In the genomic region with DNA sequence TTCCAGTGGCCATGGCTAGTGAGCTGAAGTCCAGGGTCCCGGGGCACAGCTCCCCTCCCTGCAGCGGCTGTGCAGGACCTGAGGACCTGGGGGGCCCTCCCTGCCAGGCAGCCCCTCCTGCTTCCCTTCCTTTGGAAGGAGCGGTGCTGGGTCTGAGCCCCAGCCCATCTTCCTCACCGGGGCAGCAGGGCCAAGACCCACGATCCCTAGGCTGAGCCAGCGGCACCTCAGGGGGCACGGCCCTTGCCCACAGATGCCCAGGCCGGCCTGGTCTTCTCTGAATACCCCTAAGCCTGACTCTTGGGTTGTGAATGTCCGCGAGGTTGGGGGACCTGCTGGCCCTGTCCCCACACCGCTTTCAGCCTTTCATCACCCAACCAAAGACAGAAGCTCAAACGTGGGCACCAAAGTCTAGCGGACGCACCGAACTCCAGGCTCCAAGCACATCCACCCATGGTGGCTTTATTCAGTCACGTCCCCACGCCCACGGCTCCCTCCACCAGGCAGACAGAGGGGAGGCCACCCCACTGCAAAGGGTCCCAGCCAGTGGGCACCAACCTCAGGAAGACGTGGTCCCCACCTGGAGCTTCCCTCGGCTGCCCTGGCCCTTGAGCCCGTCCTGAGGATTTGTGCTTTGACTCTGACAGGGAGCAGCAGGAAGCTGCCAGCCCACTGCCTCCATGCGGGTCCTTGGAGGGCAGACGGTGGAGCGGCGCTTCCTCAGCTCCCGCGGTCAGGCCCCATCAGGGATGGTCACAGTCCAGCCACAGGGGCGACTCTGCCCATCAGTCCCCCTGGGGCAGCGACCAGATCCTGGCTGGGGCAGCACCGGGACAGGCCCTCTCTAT, we compare ENCODE assay signal across 15 cellular contexts. TPM values are rescaled to one million over a fixed set of nuclear protein-coding genes. Genes with fewer than 3 reads are reported as not detected.
"Had no signal": no experiment of that assay in that cellular context is flagged by ENCODE, and none has a peak within 500 bp of the region (broad histone marks: within the 10 kb centered on the region; RNA-seq: fewer than 3 reads in every experiment).

No MANE protein-coding gene starts in this region.

- H3K9me3 Mint-ChIP-seq: activated naive CD4-positive, alpha-beta T cell treated with anti-CD3 and anti-CD28 coated beads, Interleukin-2, amount 50 U/mL, for 24 hours; activated T-helper 2 cell treated with anti-CD3 and anti-CD28 coated beads, Interferon-gamma antibody, Interleukin-2, Interleukin-4, amounts not matched to agents 10 μg/mL and 5 μg/mL and 100 μg/mL, durations not matched to agents 14 hours and 24 hours and 36 hours; endodermal cell; natural killer cell had no signal

- DNase-seq: activated CD4-positive, alpha-beta T cell treated with anti-CD3 and anti-CD28 coated beads, Interleukin-2, amount 50 U/mL, for 1 hour; amniotic stem cell; endodermal cell; hypothalamus; natural killer cell; psoas muscle; thyroid gland had no signal

- H3K4me3 Mint-ChIP-seq: activated naive CD4-positive, alpha-beta T cell treated with anti-CD3 and anti-CD28 coated beads, Interleukin-2, amount 50 U/mL, for 24 hours; brain; endodermal cell; natural killer cell had no signal

- H3K27me3 Mint-ChIP-seq: activated naive CD4-positive, alpha-beta T cell treated with anti-CD3 and anti-CD28 coated beads, Interleukin-2, amount 50 U/mL, for 24 hours; brain had no signal

- ATAC-seq: natural killer cell, sciatic nerve had no signal

- H3K36me3 Mint-ChIP-seq: natural killer cell had no signal

- H3K27ac Mint-ChIP-seq: activated naive CD4-positive, alpha-beta T cell treated with anti-CD3 and anti-CD28 coated beads, Interleukin-2, amount 50 U/mL, for 24 hours; activated T-helper 2 cell treated with anti-CD3 and anti-CD28 coated beads, Interferon-gamma antibody, Interleukin-2, Interleukin-4, amounts not matched to agents 10 μg/mL and 5 μg/mL and 100 μg/mL, durations not matched to agents 14 hours and 24 hours and 36 hours; endodermal cell had no signal

- H3K4me1 Mint-ChIP-seq: activated naive CD4-positive, alpha-beta T cell treated with anti-CD3 and anti-CD28 coated beads, Interleukin-2, amount 50 U/mL, for 24 hours; brain; endodermal cell; natural killer cell had no signal

RNA-seq across cellular contexts. Expression of a gene that starts 52.6 kb away (rescaled TPM):
- total RNA-seq: activated T-helper 2 cell treated with anti-CD3 and anti-CD28 coated beads, Interferon-gamma antibody, Interleukin-2, Interleukin-4, amounts not matched to agents 10 μg/mL and 5 μg/mL and 100 μg/mL, durations not matched to agents 14 hours and 24 hours and 36 hours; dermis microvascular lymphatic vessel endothelial cell; lung; mononuclear cell; natural killer cell; omental fat pad; psoas muscle; thyroid gland had no signal
